Comparison of ENCODE assay signal across 8 cellular contexts in the genomic region with DNA sequence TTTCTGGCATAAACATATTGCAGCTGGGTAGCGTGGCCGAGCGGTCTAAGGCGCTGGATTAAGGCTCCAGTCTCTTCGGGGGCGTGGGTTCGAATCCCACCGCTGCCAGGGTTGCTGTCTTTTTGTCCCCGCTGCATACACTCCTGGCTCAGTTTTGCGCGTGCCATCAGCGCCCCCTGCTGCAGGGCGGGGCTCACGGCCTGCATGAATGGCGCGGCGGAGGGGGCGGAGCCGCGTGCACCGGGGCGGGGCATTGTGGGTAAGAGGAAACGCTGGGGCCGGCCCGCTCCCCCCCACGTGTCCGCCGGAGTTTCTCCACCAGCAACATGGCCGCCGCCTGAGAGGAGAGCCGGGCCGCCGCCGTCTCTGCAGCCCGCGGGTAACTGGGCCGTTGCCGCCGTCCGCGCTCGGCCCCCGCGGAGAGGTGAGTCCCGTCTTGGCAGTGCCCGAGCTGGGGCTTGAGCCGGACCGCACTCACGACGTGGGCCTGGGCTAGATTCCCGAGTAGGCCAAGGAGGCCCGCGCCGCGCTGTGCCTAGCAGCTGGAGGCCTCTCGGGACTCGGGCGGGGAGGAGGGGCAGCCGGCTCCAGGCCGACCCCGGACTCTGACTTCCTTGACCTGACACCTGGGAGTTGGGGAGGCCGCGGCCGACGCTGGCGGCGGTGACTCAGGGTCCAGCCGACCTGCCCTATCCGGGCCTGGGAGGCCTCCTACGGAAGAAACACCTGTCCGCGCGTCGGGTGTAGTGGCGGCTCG.
A peak's percentile ranks its signal among the peaks of the same experiment; 100 is the strongest.
DNase-seq lines count a peak whose midpoint lies in the region; ATAC-seq, FAIRE-seq and TF ChIP-seq lines count a peak whose summit lies in the region.

A gene with protein sequence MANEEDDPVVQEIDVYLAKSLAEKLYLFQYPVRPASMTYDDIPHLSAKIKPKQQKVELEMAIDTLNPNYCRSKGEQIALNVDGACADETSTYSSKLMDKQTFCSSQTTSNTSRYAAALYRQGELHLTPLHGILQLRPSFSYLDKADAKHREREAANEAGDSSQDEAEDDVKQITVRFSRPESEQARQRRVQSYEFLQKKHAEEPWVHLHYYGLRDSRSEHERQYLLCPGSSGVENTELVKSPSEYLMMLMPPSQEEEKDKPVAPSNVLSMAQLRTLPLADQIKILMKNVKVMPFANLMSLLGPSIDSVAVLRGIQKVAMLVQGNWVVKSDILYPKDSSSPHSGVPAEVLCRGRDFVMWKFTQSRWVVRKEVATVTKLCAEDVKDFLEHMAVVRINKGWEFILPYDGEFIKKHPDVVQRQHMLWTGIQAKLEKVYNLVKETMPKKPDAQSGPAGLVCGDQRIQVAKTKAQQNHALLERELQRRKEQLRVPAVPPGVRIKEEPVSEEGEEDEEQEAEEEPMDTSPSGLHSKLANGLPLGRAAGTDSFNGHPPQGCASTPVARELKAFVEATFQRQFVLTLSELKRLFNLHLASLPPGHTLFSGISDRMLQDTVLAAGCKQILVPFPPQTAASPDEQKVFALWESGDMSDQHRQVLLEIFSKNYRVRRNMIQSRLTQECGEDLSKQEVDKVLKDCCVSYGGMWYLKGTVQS (plus strand): TSS at position 296 of the 757 bp plus-strand sequence. CDS start 5,560 bp downstream, outside the sequence.

- no peak for FAIRE-seq in H54 (lab: Jason Lieb, UNC)

- H3F3A ChIP-seq in Loucy (ENCODE audit: low read depth) = 0 out of 2 replicates have a peak, but pooled peaks cover 5% of the 10 kb centered on the region

- peaks cover 10% of the 10 kb centered on the region for H3K36me3 Mint-ChIP-seq in nephron progenitor cell (ENCODE audit: low read depth)

- no peaks in the 10 kb centered on the region for H3K9me2 ChIP-seq in Loucy (replicated peaks; ENCODE audit: low read depth, low read length)

- no peaks in the 10 kb centered on the region for H3K9me3 Mint-ChIP-seq in nephron progenitor cell
- no peaks in the 10 kb centered on the region for H3K9me3 Mint-ChIP-seq in stimulated activated naive CD8-positive, alpha-beta T cell treated with anti-CD3 and anti-CD28 coated beads, Interleukin-15, amount 100 ng/mL, for 72 hours

- peaks cover 33% of the 10 kb centered on the region for H4K20me1 ChIP-seq in Loucy (ENCODE audit: insufficient read depth, low read length, poor library complexity, severe bottlenecking)

- H3K9ac ChIP-seq in ES-I3 (ENCODE audit: low read depth, low read length) (peak within 1 kb of the TSS; percentile 82), Loucy (ENCODE audit: low read depth, low read length, poor library complexity, severe bottlenecking) (peak within 1 kb of the TSS; percentile 89)

- H3K4me1 ChIP-seq in ES-I3 (ENCODE audit: insufficient read depth, low read length) (peaks cover 4% of the 10 kb centered on the region; the same call in 1 of the 2 replicates), Loucy (ENCODE audit: insufficient read depth, low read length, poor library complexity, severe bottlenecking) (peaks cover 25% of the 10 kb centered on the region)

- H3K36me3 ChIP-seq in ES-I3 (ENCODE audit: insufficient read depth, low read length) (no peaks in the 10 kb centered on the region), Loucy (ENCODE audit: insufficient read depth, low read length) (no peaks in the 10 kb centered on the region)

- H3K27ac Mint-ChIP-seq in nephron progenitor cell = peak within 1 kb of the TSS; percentile 99
- peak within 1 kb of the TSS; percentile 97 to 100 for H3K27ac Mint-ChIP-seq in stimulated activated naive CD8-positive, alpha-beta T cell treated with anti-CD3 and anti-CD28 coated beads, Interleukin-15, amount 100 ng/mL, for 72 hours

- H3K79me2 ChIP-seq in Loucy (ENCODE audit: insufficient read depth, low read length) = peaks cover 40% of the 10 kb centered on the region

- peak; percentile 90 for ATAC-seq in stimulated activated naive CD8-positive, alpha-beta T cell treated with anti-CD3 and anti-CD28 coated beads, Interleukin-15, amount 100 ng/mL, for 72 hours

- peak; percentile 86 for DNase-seq in H54 (ENCODE audit: insufficient read length, low spot score)
- DNase-seq in activated effector memory CD4-positive, alpha-beta T cell treated with Interleukin-2 at 50 U/mL for 16 hours = peak; percentile 100
- DNase-seq in fibroblast of pulmonary artery (ENCODE audit: low read depth) = peak; percentile 98
- DNase-seq in nephron progenitor cell = peak; percentile 100
- peak; percentile 100 for DNase-seq in stimulated activated naive CD8-positive, alpha-beta T cell treated with anti-CD3 and anti-CD28 coated beads, Interleukin-15, amount 100 ng/mL, for 72 hours

- TF ChIP-seq POLR2A in H54 (IDR thresholded peaks at IDR 0.05; ENCODE audit: low read depth, low read length) (peak; percentile 52), Raji (IDR thresholded peaks at IDR 0.05; ENCODE audit: insufficient read depth, low read depth, low read length) (peak; percentile 70)

- peak within 1 kb of the TSS; percentile 95 for H3K4me3 Mint-ChIP-seq in nephron progenitor cell
- peak within 1 kb of the TSS; percentile 93 to 96 for H3K4me3 Mint-ChIP-seq in stimulated activated naive CD8-positive, alpha-beta T cell treated with anti-CD3 and anti-CD28 coated beads, Interleukin-15, amount 100 ng/mL, for 72 hours

- H3K9me3 ChIP-seq in ES-I3 (ENCODE audit: control insufficient read depth, insufficient read depth, low read length) (no peaks in the 10 kb centered on the region), Loucy (ENCODE audit: insufficient read depth, low read depth, low read length) (no peaks in the 10 kb centered on the region)

- peak; percentile 75 for TF ChIP-seq CTCF in Loucy (conservative IDR thresholded peaks at IDR 0.05; ENCODE audit: low read length)
- peak; percentile 62 for TF ChIP-seq CTCF in fibroblast of pulmonary artery (IDR thresholded peaks at IDR 0.05; ENCODE audit: low read length, missing control alignments)
- TF ChIP-seq CTCF in nephron progenitor cell (IDR thresholded peaks at IDR 0.05) = peak; percentile 80

- H3K4me1 Mint-ChIP-seq in nephron progenitor cell = peaks cover 32% of the 10 kb centered on the region
- H3K4me1 Mint-ChIP-seq in stimulated activated naive CD8-positive, alpha-beta T cell treated with anti-CD3 and anti-CD28 coated beads, Interleukin-15, amount 100 ng/mL, for 72 hours = peaks cover 59% of the 10 kb centered on the region

- peak within 1 kb of the TSS; percentile 96 for H2AFZ ChIP-seq in Loucy (ENCODE audit: low read length)

- peaks cover 4% of the 10 kb centered on the region for H3K27me3 ChIP-seq in Loucy (ENCODE audit: insufficient read depth, low read length, poor library complexity, severe bottlenecking)

- H3K4me3 ChIP-seq in Loucy (ENCODE audit: low read length, poor library complexity, severe bottlenecking) (peak within 1 kb of the TSS; percentile 97), fibroblast of pulmonary artery (replicated peaks; ENCODE audit: low read depth, low read length) (peak within 1 kb of the TSS; percentile 90)

- peaks cover 14% of the 10 kb centered on the region for H3K27me3 Mint-ChIP-seq in nephron progenitor cell (ENCODE audit: low read depth, poor library complexity)
- H3K27me3 Mint-ChIP-seq in stimulated activated naive CD8-positive, alpha-beta T cell treated with anti-CD3 and anti-CD28 coated beads, Interleukin-15, amount 100 ng/mL, for 72 hours = no peaks in the 10 kb centered on the region

- H3K4me2 ChIP-seq in Loucy (ENCODE audit: low read depth, low read length, poor library complexity, severe bottlenecking) = peak within 1 kb of the TSS; percentile 83

Comparison
In these comparisons a context has a peak if more than half of its experiments do, and no peak if none do; other contexts are left out.
1. Peak in every context shown above with its lines: DNase-seq, ATAC-seq and H3K4me3 ChIP-seq.